ENCODE assay signal across 9 cellular contexts in the genomic region with DNA sequence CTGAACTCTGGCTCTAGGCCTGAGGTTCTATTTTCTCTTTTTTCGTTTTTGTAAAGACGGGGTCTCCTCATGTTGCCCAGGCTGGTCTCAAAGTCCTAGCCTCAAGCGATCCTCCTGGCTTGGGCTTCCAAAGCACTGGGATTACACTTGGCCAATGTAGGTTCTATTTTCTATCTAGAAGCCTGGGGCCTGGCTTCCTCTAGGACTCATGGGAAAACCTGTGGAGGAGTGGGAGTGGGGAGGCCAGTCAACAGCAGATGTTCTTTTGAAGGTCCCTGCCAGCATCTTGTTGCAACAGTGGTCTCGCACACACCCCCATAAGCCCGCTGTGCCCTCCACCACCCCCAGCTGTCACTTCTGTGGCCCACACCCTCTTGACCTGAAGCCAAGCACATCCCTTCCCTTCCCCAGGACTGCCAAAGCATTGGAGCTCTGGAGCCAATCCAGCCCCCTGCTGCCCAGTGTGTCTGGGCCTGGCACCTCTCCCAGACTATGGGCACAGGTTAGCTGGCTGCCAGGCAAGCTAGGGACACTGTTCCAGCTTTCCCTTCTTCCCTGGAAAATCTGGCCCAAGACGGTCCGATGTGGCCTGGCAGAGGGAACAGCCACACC. TPM values are rescaled to one million over a fixed set of nuclear protein-coding genes. Genes with fewer than 3 reads are reported as not detected.
A peak's percentile ranks its signal among the peaks of the same experiment; 100 is the strongest.
DNase-seq lines count a peak whose midpoint lies in the region; TF ChIP-seq lines count a peak whose summit lies in the region.
"Had no signal": no experiment of that assay in that cellular context is flagged by ENCODE, and none has a peak within 500 bp of the region (broad histone marks: within the 10 kb centered on the region; RNA-seq: fewer than 3 reads in every experiment).

No MANE protein-coding gene starts in this region.

- DNase-seq in COR-L47 (lab: John Stamatoyannopoulos, UW) (peak; percentile 95), NCI-H2029 treated with DMSO at 0.1 percent for 48 hours (lab: John Stamatoyannopoulos, UW) (peak; percentile 76), neuronal stem cell (ENCODE audit: low spot score) (no peak), CD14-positive monocyte (ENCODE audit: low spot score) (no peak), NCI-H1417 treated with DMSO at 0.1 percent for 48 hours (lab: John Stamatoyannopoulos, UW) (no peak)
- DNase-seq in activated CD4-positive, CD25-positive, alpha-beta regulatory T cell (lab: John Stamatoyannopoulos, UW), result no peak
- no peak for DNase-seq in central memory CD4-positive, alpha-beta T cell
- DNase-seq: spleen had no signal

- no peak overlapping the region for H3K23ac ChIP-seq in neuronal stem cell (ENCODE audit: low read depth, low read length, poor library complexity)

- no peak for TF ChIP-seq CTCF in CD14-positive monocyte (IDR thresholded peaks at IDR 0.05)

- H3K27ac ChIP-seq in cingulate gyrus (ENCODE audit: low read depth, low read length), result peak overlapping the region; percentile 12
- H3K27ac ChIP-seq in neuronal stem cell (replicated peaks; ENCODE audit: low read length), result no peak overlapping the region
- H3K27ac ChIP-seq: spleen had no signal

- no CpG with 5 or more reads among the region's 7 CpGs for WGBS in neuronal stem cell (ENCODE audit: extremely low coverage in 2 of 2, insufficient read length in 2 of 2, insufficient replicate concordance in 1 of 2), 2 donors

- H4K91ac ChIP-seq in neuronal stem cell (ENCODE audit: low read depth, low read length, poor library complexity), result no peak overlapping the region

- peaks cover 0 to 4% of the 10 kb centered on the region in 2 donors for H3K4me1 ChIP-seq in neuronal stem cell (ENCODE audit: control insufficient read depth in 2 of 2, insufficient read depth in 1 of 2, low read depth in 1 of 2, low read length in 2 of 2)

- H2BK15ac ChIP-seq in neuronal stem cell (ENCODE audit: low read length), result peak overlapping the region; percentile 93

- peaks cover 0 to 20% (median 14%) of the 10 kb centered on the region in 7 donors for H3K9me3 Mint-ChIP-seq in CD14-positive monocyte

- H3K36me3 ChIP-seq in neuronal stem cell (replicated peaks in 1 of 2; ENCODE audit: control insufficient read depth in 2 of 2, insufficient read depth in 2 of 2, low read length in 2 of 2), result no peaks in the 10 kb centered on the region
- H3K36me3 ChIP-seq: spleen had no signal

- H2BK120ac ChIP-seq in neuronal stem cell (ENCODE audit: low read depth, low read length), result no peak overlapping the region

- H3K9ac ChIP-seq in neuronal stem cell (ENCODE audit: low read depth, low read length, poor library complexity), result no peak overlapping the region

- peaks cover 10% of the 10 kb centered on the region for H3K79me1 ChIP-seq in neuronal stem cell (ENCODE audit: low read depth, low read length)

- no peak overlapping the region for H3K4ac ChIP-seq in neuronal stem cell (ENCODE audit: low read length)

- H2AK5ac ChIP-seq in neuronal stem cell (ENCODE audit: low read depth, low read length), result peak overlapping the region; percentile 89

- peaks cover 0 to 27% (median 8%) of the 10 kb centered on the region in 3 experiments for H3K27me3 ChIP-seq in neuronal stem cell (ENCODE audit: control insufficient read depth in 3 of 3, insufficient read depth in 3 of 3, low read depth in 1 of 3, low read length in 3 of 3)

- peaks cover 60 to 69% (median 64%) of the 10 kb centered on the region in 3 donors for H3K27me3 Mint-ChIP-seq in CD14-positive monocyte (ENCODE audit: low read depth in 3 of 3)

- no peak overlapping the region for H2AFZ ChIP-seq in neuronal stem cell (ENCODE audit: low read length)

- peak overlapping the region; percentile 19 for H3K18ac ChIP-seq in neuronal stem cell (ENCODE audit: low read length)

- no peak overlapping the region for H4K8ac ChIP-seq in neuronal stem cell (ENCODE audit: low read depth, low read length)

- peak overlapping the region in 1 of 2 donors; percentile 92 for H3K4me3 Mint-ChIP-seq in CD14-positive monocyte

- H2BK5ac ChIP-seq in neuronal stem cell (ENCODE audit: low read length), result no peak overlapping the region

- H2BK12ac ChIP-seq in neuronal stem cell (ENCODE audit: low read length), result peak overlapping the region; percentile 73

- H3K14ac ChIP-seq in neuronal stem cell (ENCODE audit: low read length), result no peak overlapping the region

- intact Hi-C loops in CD14-positive monocyte (cut with micrococcal nuclease), result loop anchor here in 1 of 2 donors (5.0 kb wide), 1 partner anchor 54 kb away; a partner anchor contains a TSS

- H3K4me1 Mint-ChIP-seq in CD14-positive monocyte, result peaks cover 29% of the 10 kb centered on the region

- peak overlapping the region in 1 of 7 donors; percentile 85 for H3K27ac Mint-ChIP-seq in CD14-positive monocyte

- H3K36me3 Mint-ChIP-seq in CD14-positive monocyte, result peaks cover 6 to 11% of the 10 kb centered on the region in 2 donors

- no peak overlapping the region for H3K4me3 ChIP-seq in neuronal stem cell (ENCODE audit: low read length in 2 of 2)
- H3K4me3 ChIP-seq: spleen had no signal

- no peaks in the 10 kb centered on the region for H3K9me3 ChIP-seq in neuronal stem cell (replicated peaks in 1 of 2; ENCODE audit: control insufficient read depth in 2 of 2, insufficient read depth in 1 of 2, low read depth in 1 of 2, low read length in 2 of 2)
- H3K9me3 ChIP-seq: spleen had no signal

- H3K4me2 ChIP-seq in neuronal stem cell (ENCODE audit: insufficient read depth, low read length, poor library complexity, severe bottlenecking), result no peak overlapping the region

RNA-seq across cellular contexts. Expression of a gene that starts 1.9 kb away (rescaled TPM):
- polyA plus RNA-seq in neuronal stem cell (2013, experiment 1 of 2), result 20.3 TPM
- polyA plus RNA-seq in neuronal stem cell (2013, experiment 2 of 2), result 17.6 TPM
- polyA plus RNA-seq in CD14-positive monocyte, result under 1 TPM; 0.27 to 0.37 TPM

RNA-seq across cellular contexts. Expression of a gene that starts 17.3 kb away (rescaled TPM):
- polyA plus RNA-seq in neuronal stem cell (2013, experiment 1 of 2), result 17.1 TPM
- polyA plus RNA-seq in neuronal stem cell (2013, experiment 2 of 2), result 16.7 TPM
- 10 to 100 TPM; 20.3 to 22.1 TPM for polyA plus RNA-seq in CD14-positive monocyte

RNA-seq across cellular contexts. Expression of a gene that starts 37.9 kb away (rescaled TPM):
- polyA plus RNA-seq in neuronal stem cell (2013, experiment 1 of 2), result 69.9 TPM
- polyA plus RNA-seq in neuronal stem cell (2013, experiment 2 of 2), result 73.3 TPM
- polyA plus RNA-seq in CD14-positive monocyte, result 10 to 100 TPM; 44.5 to 51.9 TPM

RNA-seq across cellular contexts. Expression of a gene that starts 38.1 kb away (rescaled TPM):
- polyA plus RNA-seq in neuronal stem cell (2013, experiment 1 of 2), result 3.3 TPM
- 3.4 TPM for polyA plus RNA-seq in neuronal stem cell (2013, experiment 2 of 2)
- 1 to 10 TPM; 3.2 to 5.2 TPM for polyA plus RNA-seq in CD14-positive monocyte

RNA-seq across cellular contexts. Expression of a gene that starts 48.7 kb away (rescaled TPM):
- polyA plus RNA-seq in neuronal stem cell (2013, experiment 1 of 2), result 13.8 TPM
- 13.7 TPM for polyA plus RNA-seq in neuronal stem cell (2013, experiment 2 of 2)
- polyA plus RNA-seq in CD14-positive monocyte, result not detected

Comparison
In these comparisons a context has a peak if more than half of its experiments do, and no peak if none do; other contexts are left out.
1. DNase-seq: peak in COR-L47 (single experiment) and NCI-H2029 treated with DMSO at 0.1 percent for 48 hours (single experiment); none in neuronal stem cell (single experiment), activated CD4-positive, CD25-positive, alpha-beta regulatory T cell (0 of 4), central memory CD4-positive, alpha-beta T cell (single experiment), CD14-positive monocyte (single experiment) and NCI-H1417 treated with DMSO at 0.1 percent for 48 hours (single experiment).